In genomic region chr2:43220982-43221659, GRCh38 we compare ENCODE assay signal across 8 cellular contexts. TPM values are rescaled to one million over a fixed set of nuclear protein-coding genes. Genes with fewer than 3 reads are reported as not detected.
A peak's percentile ranks its signal among the peaks of the same experiment; 100 is the strongest.
DNase-seq lines count a peak whose midpoint lies in the region; ATAC-seq and TF ChIP-seq lines count a peak whose summit lies in the region.

No MANE protein-coding gene starts in this region.

- CTCF ChIA-PET in HEK293 (lab: Yijun Ruan, JAX) = interaction anchor here (0.5 to 5.3 kb wide), 9 partner anchors 8 to 384 kb away, joined by 3 to 25 read pairs (median 4); no protein-coding TSS in a partner anchor

- peaks cover 45% of the 10 kb centered on the region for H3K4me1 Mint-ChIP-seq in T-helper 17 cell

- no peaks in the 10 kb centered on the region for H3K9me3 ChIP-seq in HEK293 (ENCODE audit: control insufficient read depth, insufficient read depth, low read depth, low read length)
- no peaks in the 10 kb centered on the region for H3K9me3 ChIP-seq in T-helper 17 cell (ENCODE audit: control insufficient read depth, low read length, poor library complexity, severe bottlenecking)
- no peaks in the 10 kb centered on the region for H3K9me3 ChIP-seq in left lung
- no peaks in the 10 kb centered on the region for H3K9me3 ChIP-seq in stomach smooth muscle (ENCODE audit: control insufficient read depth in 2 of 2, low read length in 2 of 2)

- H3K9ac ChIP-seq in stomach smooth muscle (ENCODE audit: low read length in 2 of 2) = peak overlapping the region; percentile 80 to 87

- POLR2A ChIA-PET in HEK293 (lab: Yijun Ruan, JAX) = interaction anchor here (1.1 to 2.4 kb wide), 6 partner anchors 14 to 411 kb away, joined by 3 to 10 read pairs (median 5); no protein-coding TSS in a partner anchor

- DNase-seq in AG09309 (ENCODE audit: low read depth) (no peak), T-helper 17 cell (peak in 1 of 3 donors; percentile 26), left lung (peak in 1 of 2 donors; percentile 70)

- H3K27me3 Mint-ChIP-seq in T-helper 17 cell = no peaks in the 10 kb centered on the region

- TF ChIP-seq CTCF in AG09309 (IDR thresholded peaks at IDR 0.05; ENCODE audit: control insufficient read depth, insufficient read depth, low read depth, low read length, missing control alignments) (no peak), HEK293 (tag by site-specific recombination; IDR thresholded peaks at IDR 0.05) (no peak), left lung (IDR thresholded peaks at IDR 0.05) (no peak)

- H3K36me3 ChIP-seq in HEK293 (ENCODE audit: control insufficient read depth in 2 of 2, insufficient read depth in 1 of 2, low read length in 2 of 2) (peaks cover 3 to 34% of the 10 kb centered on the region in 2 experiments; a peak in 1 of 3 replicates), left lung (peaks cover 0 to 24% of the 10 kb centered on the region in 2 donors), stomach smooth muscle (ENCODE audit: control insufficient read depth in 2 of 2, insufficient read depth in 2 of 2, low read length in 2 of 2) (peaks cover 7 to 11% of the 10 kb centered on the region in 2 donors)

- peak overlapping the region; percentile 93 for H3K27ac Mint-ChIP-seq in T-helper 17 cell

- H3K27me3 ChIP-seq in left lung = no peaks in the 10 kb centered on the region
- no peaks in the 10 kb centered on the region for H3K27me3 ChIP-seq in stomach smooth muscle (ENCODE audit: control insufficient read depth in 1 of 2, insufficient read depth in 2 of 2, low read length in 2 of 2)

- H3K27ac ChIP-seq in HEK293 (ENCODE audit: extremely low read depth, low read depth, low read length) (peak overlapping the region; percentile 92), cingulate gyrus (ENCODE audit: low read depth, low read length) (peak overlapping the region; percentile 97), left lung (peak overlapping the region; percentile 99), stomach smooth muscle (ENCODE audit: low read length) (peak overlapping the region; percentile 95)

- intact Hi-C loops in left lung (cut with DNase I) = loop anchor here (10.0 kb wide), 3 partner anchors 86 to 256 kb away; no protein-coding TSS in a partner anchor

- H3K4me1 ChIP-seq in HEK293 (ENCODE audit: control insufficient read depth, insufficient read depth, low read length) (peaks cover 27% of the 10 kb centered on the region), left lung (peaks cover 41 to 67% of the 10 kb centered on the region in 2 donors), stomach smooth muscle (ENCODE audit: control insufficient read depth, insufficient read depth, low read length) (peaks cover 56% of the 10 kb centered on the region)

- H3K36me3 Mint-ChIP-seq in T-helper 17 cell (ENCODE audit: low read depth) = peaks cover 6% of the 10 kb centered on the region

- ATAC-seq in T-helper 17 cell (no peak), left lung (peak; percentile 0), GM18907 (IDR thresholded peaks at IDR 0.05; ENCODE audit: unreplicated experiment) (no peak), GM19328 (IDR thresholded peaks at IDR 0.05; ENCODE audit: unreplicated experiment) (no peak)

- H3K4me3 ChIP-seq in AG09309 (ENCODE audit: control insufficient read depth, low read depth, low read length) (peak overlapping the region; percentile 72), HEK293 (ENCODE audit: low read depth, low read length) (no peak overlapping the region; the same call in 1 of the 2 replicates), left lung (peak overlapping the region in 1 of 2 donors; percentile 72), stomach smooth muscle (ENCODE audit: low read length in 2 of 2) (peak overlapping the region; percentile 69 to 95)

- peak overlapping the region; percentile 96 for H3K4me3 Mint-ChIP-seq in T-helper 17 cell

TF ChIP-seq in HEK293, 187 proteins besides CTCF, POLR2A, EP300 and RAD21:
- TF ChIP-seq ZNF174 (tag by site-specific recombination; IDR thresholded peaks at IDR 0.05) (no peak), ZNF324 (tag by site-specific recombination; IDR thresholded peaks at IDR 0.05) (no peak), ZIC2 (tag by site-specific recombination; IDR thresholded peaks at IDR 0.05) (0 out of 2 replicates have a peak, but pooled peaks have one; percentile 7), MZF1 (tag by site-specific recombination; IDR thresholded peaks at IDR 0.05; ENCODE audit: borderline replicate concordance) (no peak), ZNF514 (tag by site-specific recombination; IDR thresholded peaks at IDR 0.05) (no peak), ZBTB20 (tag by site-specific recombination; IDR thresholded peaks at IDR 0.05) (peak; percentile 64), HOXC10 (CRISPR knock-in tag; IDR thresholded peaks at IDR 0.05) (no peak), ZSCAN30 (tag by site-specific recombination; IDR thresholded peaks at IDR 0.05) (peak; percentile 34; the same call in 1 of the 2 replicates), GLIS1 (tag by site-specific recombination; IDR thresholded peaks at IDR 0.05) (peak; percentile 40; the same call in 1 of the 2 replicates), SCRT2 (tag by site-specific recombination; IDR thresholded peaks at IDR 0.05) (peak; percentile 83), ZNF184 (tag by site-specific recombination; IDR thresholded peaks at IDR 0.05) (no peak), ZNF747 (tag by site-specific recombination; IDR thresholded peaks at IDR 0.05) (no peak), ZNF776 (tag by site-specific recombination; IDR thresholded peaks at IDR 0.05; ENCODE audit: borderline replicate concordance) (no peak), ZNF18 (tag by site-specific recombination; IDR thresholded peaks at IDR 0.05) (no peak), ZNF580 (tag by site-specific recombination; IDR thresholded peaks at IDR 0.05) (no peak)
- TF ChIP-seq, protein P1, sequence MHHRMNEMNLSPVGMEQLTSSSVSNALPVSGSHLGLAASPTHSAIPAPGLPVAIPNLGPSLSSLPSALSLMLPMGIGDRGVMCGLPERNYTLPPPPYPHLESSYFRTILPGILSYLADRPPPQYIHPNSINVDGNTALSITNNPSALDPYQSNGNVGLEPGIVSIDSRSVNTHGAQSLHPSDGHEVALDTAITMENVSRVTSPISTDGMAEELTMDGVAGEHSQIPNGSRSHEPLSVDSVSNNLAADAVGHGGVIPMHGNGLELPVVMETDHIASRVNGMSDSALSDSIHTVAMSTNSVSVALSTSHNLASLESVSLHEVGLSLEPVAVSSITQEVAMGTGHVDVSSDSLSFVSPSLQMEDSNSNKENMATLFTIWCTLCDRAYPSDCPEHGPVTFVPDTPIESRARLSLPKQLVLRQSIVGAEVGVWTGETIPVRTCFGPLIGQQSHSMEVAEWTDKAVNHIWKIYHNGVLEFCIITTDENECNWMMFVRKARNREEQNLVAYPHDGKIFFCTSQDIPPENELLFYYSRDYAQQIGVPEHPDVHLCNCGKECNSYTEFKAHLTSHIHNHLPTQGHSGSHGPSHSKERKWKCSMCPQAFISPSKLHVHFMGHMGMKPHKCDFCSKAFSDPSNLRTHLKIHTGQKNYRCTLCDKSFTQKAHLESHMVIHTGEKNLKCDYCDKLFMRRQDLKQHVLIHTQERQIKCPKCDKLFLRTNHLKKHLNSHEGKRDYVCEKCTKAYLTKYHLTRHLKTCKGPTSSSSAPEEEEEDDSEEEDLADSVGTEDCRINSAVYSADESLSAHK (tag by site-specific recombination; IDR thresholded peaks at IDR 0.05) = peak; percentile 100
- TF ChIP-seq, protein P2, sequence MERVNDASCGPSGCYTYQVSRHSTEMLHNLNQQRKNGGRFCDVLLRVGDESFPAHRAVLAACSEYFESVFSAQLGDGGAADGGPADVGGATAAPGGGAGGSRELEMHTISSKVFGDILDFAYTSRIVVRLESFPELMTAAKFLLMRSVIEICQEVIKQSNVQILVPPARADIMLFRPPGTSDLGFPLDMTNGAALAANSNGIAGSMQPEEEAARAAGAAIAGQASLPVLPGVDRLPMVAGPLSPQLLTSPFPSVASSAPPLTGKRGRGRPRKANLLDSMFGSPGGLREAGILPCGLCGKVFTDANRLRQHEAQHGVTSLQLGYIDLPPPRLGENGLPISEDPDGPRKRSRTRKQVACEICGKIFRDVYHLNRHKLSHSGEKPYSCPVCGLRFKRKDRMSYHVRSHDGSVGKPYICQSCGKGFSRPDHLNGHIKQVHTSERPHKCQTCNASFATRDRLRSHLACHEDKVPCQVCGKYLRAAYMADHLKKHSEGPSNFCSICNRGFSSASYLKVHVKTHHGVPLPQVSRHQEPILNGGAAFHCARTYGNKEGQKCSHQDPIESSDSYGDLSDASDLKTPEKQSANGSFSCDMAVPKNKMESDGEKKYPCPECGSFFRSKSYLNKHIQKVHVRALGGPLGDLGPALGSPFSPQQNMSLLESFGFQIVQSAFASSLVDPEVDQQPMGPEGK (tag by site-specific recombination; IDR thresholded peaks at IDR 0.05) = peak; percentile 52
TF ChIP-seq in HEK293: peak in this region for 7.

RNA-seq across cellular contexts. Expression of gene ZFP36L2, which starts 5.3 kb away (rescaled TPM):
- 100 to 1,000 TPM; 501 to 627 TPM for total RNA-seq in T-helper 17 cell
- 100 to 1,000 TPM in 1 of 2 donors, 10 to 100 TPM in 1; 72.2 to 112 TPM for total RNA-seq in left lung

Comparison
In these comparisons a context has a peak if more than half of its experiments do, and no peak if none do; other contexts are left out.
1. RNA of gene ZFP36L2, which starts 5.3 kb away (total RNA-seq): 501 to 627 TPM in T-helper 17 cell; 72.2 to 112 TPM in left lung; every median in the first group is over 4 times any median in the second.
2. Peak in every context shown above with its lines, with median percentiles within 50 percentile points of each other: H3K27ac ChIP-seq.